In the genomic region with DNA sequence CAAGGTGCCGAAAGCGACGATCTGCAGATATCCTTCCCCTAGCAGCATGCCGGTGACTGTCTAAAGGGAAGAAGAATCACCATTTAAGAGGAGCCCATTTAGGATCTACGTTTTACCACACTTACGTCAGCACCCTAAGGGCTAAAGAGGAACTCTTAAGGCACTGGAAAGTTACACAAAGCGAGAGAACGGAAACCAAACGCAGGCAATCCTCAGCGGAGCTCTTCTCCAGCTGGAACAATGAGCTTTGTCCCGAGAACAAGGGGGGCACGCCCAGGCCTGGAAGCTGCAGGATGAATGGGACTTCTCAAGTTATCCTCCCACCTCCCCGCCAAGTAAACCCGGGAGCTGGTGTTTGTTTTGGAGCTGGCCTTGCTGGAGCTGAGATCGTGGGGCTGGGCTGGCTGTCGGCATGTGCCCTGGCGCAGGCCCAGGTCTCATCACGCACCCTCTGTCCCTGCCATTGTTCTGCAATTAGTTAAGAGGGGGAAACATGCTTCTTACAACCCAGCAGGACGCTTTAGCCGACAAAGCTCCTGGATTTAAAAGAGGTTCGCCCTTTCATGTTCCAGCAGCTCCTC, we compare ENCODE assay signal across 8 cellular contexts. TPM values are rescaled to one million over a fixed set of nuclear protein-coding genes. Genes with fewer than 3 reads are reported as not detected.
DNase-seq lines count a peak whose midpoint lies in the region; ATAC-seq and TF ChIP-seq lines count a peak whose summit lies in the region.

No MANE protein-coding gene starts in this region.

- DNase-seq in A172 (ENCODE audit: low spot score) (peak; percentile 45), NCI-H1105 treated with DMSO at 0.1 percent for 48 hours (lab: John Stamatoyannopoulos, UW) (peak; percentile 79), brain pericyte (ENCODE audit: low read depth, low spot score) (peak; percentile 80), right lobe of liver (peak in 2 of 3 donors; percentile 43 to 49), upper lobe of left lung (peak; percentile 56 to 71), OCI-M2 (lab: John Stamatoyannopoulos, UW; ENCODE audit: unreplicated experiment) (no peak)

- H3K4me3 ChIP-seq in right lobe of liver = no peak overlapping the region
- peak overlapping the region in 2 of 4 donors; percentile 5 to 13 for H3K4me3 ChIP-seq in upper lobe of left lung

- intact Hi-C loops in right lobe of liver (cut with DNase I) = no loop called here

- H3K27me3 ChIP-seq in right lobe of liver (no peaks in the 10 kb centered on the region), upper lobe of left lung (no peaks in the 10 kb centered on the region)

- TF ChIP-seq CTCF in right lobe of liver (IDR thresholded peaks at IDR 0.05) (no peak), upper lobe of left lung (IDR thresholded peaks at IDR 0.05) (no peak)

- peak in 2 of 4 donors; percentile 16 to 25 for TF ChIP-seq EP300 in upper lobe of left lung (IDR thresholded peaks at IDR 0.05)

- H3K4me1 ChIP-seq in right lobe of liver = no peaks in the 10 kb centered on the region
- H3K4me1 ChIP-seq in upper lobe of left lung = peaks cover 16 to 25% (median 22%) of the 10 kb centered on the region in 4 donors

- H3K27ac ChIP-seq in right lobe of liver (peak overlapping the region in 1 of 3 donors; percentile 28), upper lobe of left lung (peak overlapping the region; percentile 56 to 82 (median 72))

- TF ChIP-seq POLR2A in right lobe of liver (IDR thresholded peaks at IDR 0.05) (no peak), upper lobe of left lung (IDR thresholded peaks at IDR 0.05) (no peak)

- peak; percentile 57 to 87 (median 70) for ATAC-seq in right lobe of liver
- peak; percentile 75 to 92 for ATAC-seq in upper lobe of left lung (ENCODE audit: low FRiP score in 2 of 2)
- no peak for ATAC-seq in GM19328 (IDR thresholded peaks at IDR 0.05; ENCODE audit: unreplicated experiment)
- ATAC-seq in GM21367 (IDR thresholded peaks at IDR 0.05; ENCODE audit: unreplicated experiment) = no peak

- WGBS in right lobe of liver (ENCODE audit: insufficient coverage, low coverage, low lambda C conversion rate, missing lambda C conversion rate) = 17% methylated on average over 14 of the region's 21 CpGs
- 8 to 19% methylated on average over 12 to 20 of the region's 21 CpGs for WGBS in upper lobe of left lung, 2 donors

- H3K36me3 ChIP-seq in right lobe of liver (no peaks in the 10 kb centered on the region), upper lobe of left lung (no peaks in the 10 kb centered on the region)

- H3K9me3 ChIP-seq in right lobe of liver = no peaks in the 10 kb centered on the region
- H3K9me3 ChIP-seq in upper lobe of left lung = no peaks in the 10 kb centered on the region

RNA-seq across cellular contexts. Expression of gene PXDN, which starts 36.5 kb away (rescaled TPM):
- 98.5 and 124 TPM in 2 replicates for total RNA-seq in A172 (2014; rRNA removed; shearing (Covaris generic))
- 10 to 100 TPM in 3 of 6 experiments, 1 to 10 TPM in 3; 5.5 to 21.0 (median 11.4) TPM for total RNA-seq in right lobe of liver
- 10 to 100 TPM; 20.8 to 65.6 (median 38.5) TPM for total RNA-seq in upper lobe of left lung

Comparison
In these comparisons a context has a peak if more than half of its experiments do, and no peak if none do; other contexts are left out.
1. ATAC-seq: peak in right lobe of liver (4 of 4) and upper lobe of left lung (2 of 2); none in GM19328 (single experiment) and GM21367 (single experiment).